4 cellular contexts compared by ENCODE assay signal in genomic region chr9:8644571-8644970, GRCh38.
"Had no signal": no experiment of that assay in that cellular context is flagged by ENCODE, and none has a peak within 500 bp of the region (broad histone marks: within the 10 kb centered on the region; RNA-seq: fewer than 3 reads in every experiment).

No MANE protein-coding gene starts in this region.

- ATAC-seq: HepG2, K562 had no signal

- H3K4me3 ChIP-seq: K562 had no signal

- H3K27ac ChIP-seq: HL-60 had no signal

- DNase-seq: IMR-90 had no signal
